Comparison of ENCODE assay signal across 2 cellular contexts in genomic region chr18:39389800-39390379, GRCh38.
TF ChIP-seq lines count a peak whose summit lies in the region.

No MANE protein-coding gene starts in this region.

TF ChIP-seq in HepG2, 621 proteins besides CTCF, POLR2A, EP300 and RAD21 (continues in another document):
- no peak for TF ChIP-seq HBP1 (CRISPR knock-in tag; IDR thresholded peaks at IDR 0.05; ENCODE audit: low read depth)
- 0 out of 2 replicates have a peak, but pooled peaks have one; percentile 17 for TF ChIP-seq UBTF (CRISPR knock-in tag; IDR thresholded peaks at IDR 0.05)
- TF ChIP-seq, protein P1, sequence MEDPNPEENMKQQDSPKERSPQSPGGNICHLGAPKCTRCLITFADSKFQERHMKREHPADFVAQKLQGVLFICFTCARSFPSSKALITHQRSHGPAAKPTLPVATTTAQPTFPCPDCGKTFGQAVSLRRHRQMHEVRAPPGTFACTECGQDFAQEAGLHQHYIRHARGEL (CRISPR knock-in tag; IDR thresholded peaks at IDR 0.05), result no peak
- TF ChIP-seq NONO (IDR thresholded peaks at IDR 0.05), result no peak
- no peak for TF ChIP-seq NONO (CRISPR knock-in tag; conservative IDR thresholded peaks at IDR 0.05)
- TF ChIP-seq ELF3 (CRISPR knock-in tag; IDR thresholded peaks at IDR 0.05), result no peak
- peak; percentile 23; the same call in 1 of the 2 replicates for TF ChIP-seq ZFP91 (CRISPR knock-in tag; IDR thresholded peaks at IDR 0.05; ENCODE audit: borderline replicate concordance)
- no peak for TF ChIP-seq NFE2L2 (IDR thresholded peaks at IDR 0.05; ENCODE audit: low read length)
- TF ChIP-seq ZNF660 (CRISPR knock-in tag; IDR thresholded peaks at IDR 0.05; ENCODE audit: borderline replicate concordance, low read depth), result no peak
- TF ChIP-seq, protein P2, sequence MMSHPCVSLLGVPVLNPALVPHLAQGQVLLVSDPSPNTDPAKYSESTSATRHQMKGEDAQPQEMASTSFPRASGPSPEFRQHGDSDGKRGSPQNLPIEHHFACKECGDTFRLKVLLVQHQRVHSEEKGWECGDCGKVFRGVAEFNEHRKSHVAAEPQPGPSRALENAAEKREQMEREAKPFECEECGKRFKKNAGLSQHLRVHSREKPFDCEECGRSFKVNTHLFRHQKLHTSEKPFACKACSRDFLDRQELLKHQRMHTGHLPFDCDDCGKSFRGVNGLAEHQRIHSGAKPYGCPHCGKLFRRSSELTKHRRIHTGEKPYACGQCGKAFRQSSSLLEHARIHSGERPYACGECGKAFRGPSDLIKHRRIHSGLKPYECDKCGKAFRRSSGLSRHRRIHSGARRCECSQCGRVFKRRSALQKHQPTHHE (CRISPR knock-in tag; IDR thresholded peaks at IDR 0.05; ENCODE audit: borderline replicate concordance), result no peak
- TF ChIP-seq, protein P3, sequence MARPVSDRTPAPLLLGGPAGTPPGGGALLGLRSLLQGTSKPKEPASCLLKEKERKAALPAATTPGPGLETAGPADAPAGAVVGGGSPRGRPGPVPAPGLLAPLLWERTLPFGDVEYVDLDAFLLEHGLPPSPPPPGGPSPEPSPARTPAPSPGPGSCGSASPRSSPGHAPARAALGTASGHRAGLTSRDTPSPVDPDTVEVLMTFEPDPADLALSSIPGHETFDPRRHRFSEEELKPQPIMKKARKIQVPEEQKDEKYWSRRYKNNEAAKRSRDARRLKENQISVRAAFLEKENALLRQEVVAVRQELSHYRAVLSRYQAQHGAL (CRISPR knock-in tag; IDR thresholded peaks at IDR 0.05; ENCODE audit: not compliant biosample characterization), result no peak
- no peak for TF ChIP-seq SP4 (CRISPR knock-in tag; IDR thresholded peaks at IDR 0.05)
- TF ChIP-seq ZNF644 (CRISPR knock-in tag; IDR thresholded peaks at IDR 0.05; ENCODE audit: low read depth), result peak; percentile 52; the same call in 1 of the 2 replicates
- 0 out of 2 replicates have a peak, but pooled peaks have one; percentile 34 for TF ChIP-seq ZFP90 (CRISPR knock-in tag; IDR thresholded peaks at IDR 0.05; ENCODE audit: borderline replicate concordance)
- no peak for TF ChIP-seq ZNF597 (CRISPR knock-in tag; IDR thresholded peaks at IDR 0.05)
- no peak for TF ChIP-seq NFATC3 (CRISPR knock-in tag; IDR thresholded peaks at IDR 0.05)

TF ChIP-seq in H1, 55 proteins besides CTCF, POLR2A, EP300 and RAD21:
- TF ChIP-seq MAFK (IDR thresholded peaks at IDR 0.05; ENCODE audit: low read depth, low read length) (no peak), EZH2 (IDR thresholded peaks at IDR 0.05; ENCODE audit: low read depth, low read length, severe bottlenecking) (no peak), SRF (IDR thresholded peaks at IDR 0.05; ENCODE audit: low read depth, low read length) (no peak), ZNF274 (IDR thresholded peaks at IDR 0.05; ENCODE audit: borderline replicate concordance, extremely low read depth, low read length) (no peak), YY1 (IDR thresholded peaks at IDR 0.05; ENCODE audit: low read depth, low read length) (0 out of 2 replicates have a peak, but pooled peaks have one; percentile 20)
- TF ChIP-seq, protein P4, sequence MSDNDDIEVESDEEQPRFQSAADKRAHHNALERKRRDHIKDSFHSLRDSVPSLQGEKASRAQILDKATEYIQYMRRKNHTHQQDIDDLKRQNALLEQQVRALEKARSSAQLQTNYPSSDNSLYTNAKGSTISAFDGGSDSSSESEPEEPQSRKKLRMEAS (IDR thresholded peaks at IDR 0.05), result no peak
TF ChIP-seq in H1: peak in this region for 1.
